8 cellular contexts compared by ENCODE assay signal in the genomic region with DNA sequence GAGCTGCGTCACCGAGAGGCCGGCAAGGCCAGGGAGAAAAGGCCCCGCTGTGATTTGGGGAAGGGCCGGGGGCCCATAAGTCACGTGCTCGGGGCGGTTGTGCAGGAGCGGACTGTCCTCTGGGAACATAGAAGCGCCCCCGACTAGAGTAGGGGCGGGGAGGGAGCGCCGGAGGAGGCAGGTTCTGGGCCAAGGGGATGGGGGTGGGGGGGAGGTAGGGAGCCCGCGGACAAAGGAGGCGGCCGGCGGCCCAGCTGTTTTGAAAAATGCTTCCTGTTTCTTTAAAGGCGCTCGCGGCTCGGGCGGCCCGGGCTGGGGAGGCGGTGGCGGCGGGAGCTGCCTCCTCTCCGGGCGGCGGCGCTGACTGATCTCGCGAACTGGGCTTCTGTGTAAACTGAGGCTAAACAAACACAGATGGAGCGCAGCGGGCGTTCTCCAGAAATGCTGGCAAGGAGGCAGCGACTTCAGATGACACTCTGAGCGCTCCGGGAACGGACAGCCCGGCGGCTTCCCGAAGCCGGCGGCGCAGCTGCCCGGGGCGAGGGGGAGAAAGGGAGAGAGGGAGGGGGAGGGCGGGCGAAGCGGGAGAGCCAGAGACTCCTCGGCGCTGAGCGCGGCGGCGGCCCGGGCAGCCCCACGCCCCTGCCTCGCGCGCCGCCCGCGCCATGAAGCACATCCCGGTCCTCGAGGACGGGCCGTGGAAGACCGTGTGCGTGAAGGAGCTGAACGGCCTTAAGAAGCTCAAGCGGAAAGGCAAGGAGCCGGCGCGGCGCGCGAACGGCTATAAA. TPM values are rescaled to one million over a fixed set of nuclear protein-coding genes. Genes with fewer than 3 reads are reported as not detected.
DNase-seq lines count a peak whose midpoint lies in the region; ATAC-seq and TF ChIP-seq lines count a peak whose summit lies in the region.

ATOH8 (plus strand) TSS at position 467 of the 788 bp plus-strand sequence; CDS start at position 666, 199 bp downstream.

- H2BK12ac ChIP-seq in mesenchymal stem cell (ENCODE audit: low read length in 2 of 2), result peak within 1 kb of the TSS; percentile 18 to 88

- H2BK5ac ChIP-seq in mesenchymal stem cell (ENCODE audit: low read depth, low read length, poor library complexity, severe bottlenecking), result no peak within 1 kb of the TSS

- peaks cover 47% of the 10 kb centered on the region for H3K27me3 ChIP-seq in KMS-11 (ENCODE audit: insufficient read depth, low read depth)
- H3K27me3 ChIP-seq in mesenchymal stem cell (ENCODE audit: control insufficient read depth in 1 of 2, insufficient read depth in 1 of 2, low read length in 2 of 2), result peaks cover 4 to 45% of the 10 kb centered on the region in 2 experiments

- DNase-seq in DMS79 treated with DMSO at 0.1 percent for 48 hours (lab: John Stamatoyannopoulos, UW) (peak; percentile 50), endothelial cell (ENCODE audit: low spot score) (peak; percentile 60), mesenchymal stem cell (peak; percentile 72), A172 (ENCODE audit: low spot score) (no peak)

- H2BK120ac ChIP-seq in mesenchymal stem cell (ENCODE audit: low read depth, low read length), result peak within 1 kb of the TSS; percentile 83

- H3K9me3 Mint-ChIP-seq in endothelial cell (ENCODE audit: unreplicated experiment), result no peaks in the 10 kb centered on the region

- peaks cover 9% of the 10 kb centered on the region for H3K4me1 ChIP-seq in KMS-11 (ENCODE audit: low read depth, poor library complexity, severe bottlenecking)
- peaks cover 44% of the 10 kb centered on the region for H3K4me1 ChIP-seq in mesenchymal stem cell (ENCODE audit: control insufficient read depth, insufficient read depth, low read depth, low read length)

- peaks cover 3% of the 10 kb centered on the region for H3K79me1 ChIP-seq in mesenchymal stem cell (replicated peaks; ENCODE audit: low read length, poor library complexity, severe bottlenecking)

- H2AK5ac ChIP-seq in mesenchymal stem cell (ENCODE audit: low read length, severe bottlenecking), result no peak within 1 kb of the TSS

- H3K27me3 Mint-ChIP-seq in endothelial cell (ENCODE audit: unreplicated experiment), result peaks cover 23% of the 10 kb centered on the region

- H3K4me3 Mint-ChIP-seq in endothelial cell (ENCODE audit: unreplicated experiment), result peak within 1 kb of the TSS; percentile 88

- no peak within 1 kb of the TSS for H3K4me3 ChIP-seq in KMS-11 (IDR thresholded peaks at IDR 0.05; ENCODE audit: insufficient read depth, low read depth, low read length)
- peak within 1 kb of the TSS; percentile 59 to 94 for H3K4me3 ChIP-seq in mesenchymal stem cell (ENCODE audit: insufficient read depth in 1 of 2, low read depth in 1 of 2, low read length in 2 of 2)

- WGBS in mesenchymal stem cell, result under 1% methylated on average over 57 of the region's 81 CpGs

- no peak within 1 kb of the TSS for H3K27ac ChIP-seq in KMS-11
- H3K27ac ChIP-seq in VCaP, result peak within 1 kb of the TSS; percentile 82; the same call in 1 of the 2 replicates
- H3K27ac ChIP-seq in mesenchymal stem cell (ENCODE audit: low read length, poor library complexity, severe bottlenecking), result no peak within 1 kb of the TSS

- H3K4ac ChIP-seq in mesenchymal stem cell (ENCODE audit: low read depth in 1 of 2, low read length in 2 of 2), result peak within 1 kb of the TSS; percentile 60 to 96

- H3K9ac ChIP-seq in KMS-11 (no peak within 1 kb of the TSS), mesenchymal stem cell (ENCODE audit: low read length) (peak within 1 kb of the TSS; percentile 91)

- no peak for TF ChIP-seq CTCF in KMS-11 (conservative IDR thresholded peaks at IDR 0.05; ENCODE audit: low read depth, low read length)
- no peak for TF ChIP-seq CTCF in VCaP (conservative IDR thresholded peaks at IDR 0.05)
- no peak for TF ChIP-seq CTCF in endothelial cell (IDR thresholded peaks at IDR 0.05; ENCODE audit: unreplicated experiment)
- TF ChIP-seq CTCF in subcutaneous adipose tissue (IDR thresholded peaks at IDR 0.05; ENCODE audit: low read depth), result no peak

- no peaks in the 10 kb centered on the region for H3K9me3 ChIP-seq in mesenchymal stem cell (ENCODE audit: control insufficient read depth, low read length)

- H3K4me2 ChIP-seq in KMS-11 (peak within 1 kb of the TSS; percentile 37), mesenchymal stem cell (ENCODE audit: low read length, poor library complexity, severe bottlenecking) (peak within 1 kb of the TSS; percentile 96)

- peak within 1 kb of the TSS in 1 of 2 experiments; percentile 80 for H3K14ac ChIP-seq in mesenchymal stem cell (ENCODE audit: low read length in 2 of 2)

- H3K36me3 ChIP-seq in KMS-11 (ENCODE audit: insufficient read depth), result no peaks in the 10 kb centered on the region
- peaks cover 0 to 3% of the 10 kb centered on the region in 2 experiments for H3K36me3 ChIP-seq in mesenchymal stem cell (ENCODE audit: control insufficient read depth in 1 of 2, insufficient read depth in 2 of 2, low read depth in 1 of 2, low read length in 2 of 2)

- H3K79me2 ChIP-seq in KMS-11 (ENCODE audit: insufficient read depth, low read depth), result no peaks in the 10 kb centered on the region

- H2AFZ ChIP-seq in KMS-11 (ENCODE audit: low read depth) (no peak within 1 kb of the TSS), mesenchymal stem cell (ENCODE audit: low read depth, low read length) (peak within 1 kb of the TSS; percentile 44)

- no peak for ATAC-seq in GM19463 (IDR thresholded peaks at IDR 0.05; ENCODE audit: unreplicated experiment)

- peaks cover 7% of the 10 kb centered on the region for H3K4me1 Mint-ChIP-seq in endothelial cell (ENCODE audit: unreplicated experiment)

- no peaks in the 10 kb centered on the region for H4K20me1 ChIP-seq in KMS-11 (ENCODE audit: insufficient read depth)

- peak within 1 kb of the TSS; percentile 88 to 93 for H3K18ac ChIP-seq in mesenchymal stem cell (ENCODE audit: low read depth in 1 of 2, low read length in 2 of 2)

- peak within 1 kb of the TSS in 1 of 2 experiments; percentile 14 for H3K23ac ChIP-seq in mesenchymal stem cell (ENCODE audit: low read length in 2 of 2)

- H2BK15ac ChIP-seq in mesenchymal stem cell (ENCODE audit: low read depth, poor library complexity, severe bottlenecking), result peak within 1 kb of the TSS; percentile 98

- H4K91ac ChIP-seq in mesenchymal stem cell (ENCODE audit: low read length), result peak within 1 kb of the TSS; percentile 75

- peak within 1 kb of the TSS; percentile 72 for H4K8ac ChIP-seq in mesenchymal stem cell (ENCODE audit: low read length)

- H3K36me3 Mint-ChIP-seq in endothelial cell (ENCODE audit: low read depth, unreplicated experiment), result peaks cover 3% of the 10 kb centered on the region

- H3K27ac Mint-ChIP-seq in endothelial cell (ENCODE audit: unreplicated experiment), result no peak within 1 kb of the TSS

RNA-seq across cellular contexts. Expression of gene ATOH8, which starts in this region (rescaled TPM):
- total RNA-seq in endothelial cell (ENCODE audit: unreplicated experiment), result 1.8 TPM
- polyA plus RNA-seq in mesenchymal stem cell (2013, experiment 1 of 2), result 5.8 TPM
- 6.0 TPM for polyA plus RNA-seq in mesenchymal stem cell (2013, experiment 2 of 2)
- total RNA-seq in subcutaneous adipose tissue, result 100 to 1,000 TPM in 1 of 4 donors, 10 to 100 TPM in 3; 39.8 to 137 (median 61.9) TPM
- total RNA-seq in A172 (2014; rRNA removed; shearing (Covaris generic)), result 1.7 and 3.2 TPM in 2 replicates
